Comparison of ENCODE assay signal across 1 cellular context in genomic region chr7:134694299-134694698, GRCh38.
TF ChIP-seq lines count a peak whose summit lies in the region.

No MANE protein-coding gene starts in this region.

TF ChIP-seq in H1, 55 proteins besides CTCF, POLR2A, EP300 and RAD21 (continued from another document):
- TF ChIP-seq JUND (IDR thresholded peaks at IDR 0.05; ENCODE audit: low read length) (no peak), CTBP2 (IDR thresholded peaks at IDR 0.05; ENCODE audit: borderline replicate concordance, insufficient read depth, insufficient read length, low read length) (no peak), CREB1 (IDR thresholded peaks at IDR 0.05) (no peak), HDAC6 (IDR thresholded peaks at IDR 0.05; ENCODE audit: low read depth, low read length) (no peak), CHD1 (IDR thresholded peaks at IDR 0.05; ENCODE audit: low read depth, low read length) (no peak), EGR1 (IDR thresholded peaks at IDR 0.05; ENCODE audit: borderline replicate concordance, low read depth, low read length) (no peak), EZH2 (IDR thresholded peaks at IDR 0.05; ENCODE audit: low read depth, low read length, severe bottlenecking) (no peak), ASH2L (IDR thresholded peaks at IDR 0.05; ENCODE audit: low read length) (no peak), USF2 (IDR thresholded peaks at IDR 0.05; ENCODE audit: low read length) (no peak), ATF3 (IDR thresholded peaks at IDR 0.05; ENCODE audit: insufficient read depth, low read depth, low read length) (no peak), TCF12 (IDR thresholded peaks at IDR 0.05; ENCODE audit: low read depth, low read length) (no peak), NRF1 (IDR thresholded peaks at IDR 0.05; ENCODE audit: low read depth, low read length) (no peak), ATF2 (IDR thresholded peaks at IDR 0.05; ENCODE audit: low read length) (no peak), RFX5 (IDR thresholded peaks at IDR 0.05; ENCODE audit: borderline replicate concordance, low read depth, low read length) (no peak), CBX8 (IDR thresholded peaks at IDR 0.05; ENCODE audit: borderline replicate concordance, low read depth, low read length) (no peak), POU5F1 (IDR thresholded peaks at IDR 0.05; ENCODE audit: low read depth, low read length) (no peak), GABPA (IDR thresholded peaks at IDR 0.05; ENCODE audit: borderline replicate concordance, insufficient read depth, low read length) (no peak)
